Comparison of ENCODE assay signal across 2 cellular contexts in genomic region chr17:74389937-74390679, GRCh38.
TF ChIP-seq lines count a peak whose summit lies in the region.

No MANE protein-coding gene starts in this region.

TF ChIP-seq in HEK293, 187 proteins besides CTCF, POLR2A, EP300 and RAD21 (continued from another document):
- TF ChIP-seq PRDM10 (tag by site-specific recombination; IDR thresholded peaks at IDR 0.05) (no peak), ZNF157 (tag by site-specific recombination; IDR thresholded peaks at IDR 0.05) (0 out of 2 replicates have a peak, but pooled peaks have one; percentile 9)

TF ChIP-seq in K562, 482 proteins besides CTCF, POLR2A, EP300 and RAD21 (continued from another document):
- TF ChIP-seq HNRNPH1 (optimal IDR thresholded peaks at IDR 0.05; ENCODE audit: low read depth, low read length) (no peak), ELF4 (CRISPR knock-in tag; IDR thresholded peaks at IDR 0.05) (peak; percentile 11; the same call in 1 of the 2 replicates), SIN3B (IDR thresholded peaks at IDR 0.05; ENCODE audit: low read depth) (no peak), TEAD1 (CRISPR knock-in tag; IDR thresholded peaks at IDR 0.05) (no peak)
